ENCODE assay signal across 9 cellular contexts in genomic region chr13:46655727-46656180, GRCh38.
A peak's percentile ranks its signal among the peaks of the same experiment; 100 is the strongest.
DNase-seq lines count a peak whose midpoint lies in the region; ATAC-seq and TF ChIP-seq lines count a peak whose summit lies in the region.
"Had no signal": no experiment of that assay in that cellular context is flagged by ENCODE, and none has a peak within 500 bp of the region (broad histone marks: within the 10 kb centered on the region; RNA-seq: fewer than 3 reads in every experiment).

No MANE protein-coding gene starts in this region.

- H3K9me3 ChIP-seq in HUES64 (ENCODE audit: insufficient read depth, low read depth, low read length): no peaks in the 10 kb centered on the region
- H3K9me3 ChIP-seq in right lobe of liver: no peaks in the 10 kb centered on the region
- H3K9me3 ChIP-seq in BE2C: no peaks in the 10 kb centered on the region

- peaks cover 19 to 50% of the 10 kb centered on the region in 2 donors for H3K4me1 Mint-ChIP-seq in stimulated activated naive B cell treated with anti-CD40 and anti-IgM and Interleukin-4, amounts not matched to agents 10 μg/mL and 1 μg/mL and 100 μg/mL, for 72 hours
- H3K4me1 Mint-ChIP-seq in stimulated activated effector memory CD8-positive, alpha-beta T cell treated with anti-CD3 and anti-CD28 coated beads, Interleukin-12 subunit alpha, Interleukin-12 subunit beta, amount 100 ng/mL, for 72 hours: peaks cover 5% of the 10 kb centered on the region

- 95% methylated on average over 7 of the region's 7 CpGs for WGBS in HUES64
- 24% methylated on average over 7 of the region's 7 CpGs for WGBS in right lobe of liver (ENCODE audit: insufficient coverage, low coverage, low lambda C conversion rate, missing lambda C conversion rate)

- H3K4me3 Mint-ChIP-seq in stimulated activated naive B cell treated with anti-CD40 and anti-IgM and Interleukin-4, amounts not matched to agents 10 μg/mL and 1 μg/mL and 100 μg/mL, for 72 hours: peak overlapping the region in 1 of 2 donors; percentile 57
- H3K4me3 Mint-ChIP-seq in stimulated activated effector memory CD8-positive, alpha-beta T cell treated with anti-CD3 and anti-CD28 coated beads, Interleukin-12 subunit alpha, Interleukin-12 subunit beta, amount 100 ng/mL, for 72 hours: no peak overlapping the region

- H3K36me3 Mint-ChIP-seq in stimulated activated naive B cell treated with anti-CD40 and anti-IgM and Interleukin-4, amounts not matched to agents 10 μg/mL and 1 μg/mL and 100 μg/mL, for 72 hours: peaks cover 12 to 28% of the 10 kb centered on the region in 2 donors
- peaks cover 12% of the 10 kb centered on the region for H3K36me3 Mint-ChIP-seq in stimulated activated effector memory CD8-positive, alpha-beta T cell treated with anti-CD3 and anti-CD28 coated beads, Interleukin-12 subunit alpha, Interleukin-12 subunit beta, amount 100 ng/mL, for 72 hours

- no peak for TF ChIP-seq POLR2A in right lobe of liver (IDR thresholded peaks at IDR 0.05)

- H3K27me3 ChIP-seq in HUES64 (ENCODE audit: insufficient read depth, low read length) (no peaks in the 10 kb centered on the region), brain microvascular endothelial cell (replicated peaks) (no peaks in the 10 kb centered on the region), right lobe of liver (no peaks in the 10 kb centered on the region), BE2C (no peaks in the 10 kb centered on the region)

- intact Hi-C loops in right lobe of liver (cut with DNase I): no loop called here

- ATAC-seq in right lobe of liver (peak in 2 of 4 donors; percentile 6 to 8), HG03045 (IDR thresholded peaks at IDR 0.05; ENCODE audit: unreplicated experiment) (no peak), HG03175 (IDR thresholded peaks at IDR 0.05; ENCODE audit: unreplicated experiment) (no peak)
- no peak for ATAC-seq in stimulated activated naive B cell treated with anti-CD40 and anti-IgM and Interleukin-4, amounts not matched to agents 10 μg/mL and 1 μg/mL and 100 μg/mL, for 72 hours (replicated peaks)
- ATAC-seq in stimulated activated effector memory CD8-positive, alpha-beta T cell treated with anti-CD3 and anti-CD28 coated beads, Interleukin-12 subunit alpha, Interleukin-12 subunit beta, amount 100 ng/mL, for 72 hours: no peak

- no peaks in the 10 kb centered on the region for H3K27me3 Mint-ChIP-seq in stimulated activated naive B cell treated with anti-CD40 and anti-IgM and Interleukin-4, amounts not matched to agents 10 μg/mL and 1 μg/mL and 100 μg/mL, for 72 hours

- peaks cover 16% of the 10 kb centered on the region for H3K4me1 ChIP-seq in HUES64 (ENCODE audit: insufficient read depth, low read length)
- peaks cover 0 to 54% (median 16%) of the 10 kb centered on the region in 4 donors for H3K4me1 ChIP-seq in right lobe of liver
- peaks cover 25% of the 10 kb centered on the region for H3K4me1 ChIP-seq in BE2C

- H3K27ac Mint-ChIP-seq in stimulated activated naive B cell treated with anti-CD40 and anti-IgM and Interleukin-4, amounts not matched to agents 10 μg/mL and 1 μg/mL and 100 μg/mL, for 72 hours: peak overlapping the region; percentile 42
- H3K27ac Mint-ChIP-seq in stimulated activated effector memory CD8-positive, alpha-beta T cell treated with anti-CD3 and anti-CD28 coated beads, Interleukin-12 subunit alpha, Interleukin-12 subunit beta, amount 100 ng/mL, for 72 hours: no peak overlapping the region

- H3K36me3 ChIP-seq in HUES64 (ENCODE audit: insufficient read depth, low read length) (no peaks in the 10 kb centered on the region), brain microvascular endothelial cell (replicated peaks) (no peaks in the 10 kb centered on the region), right lobe of liver (no peaks in the 10 kb centered on the region), BE2C (peaks cover 8% of the 10 kb centered on the region; the same call in 1 of the 2 replicates)

- H3K4me3 ChIP-seq in HUES64 (ENCODE audit: low read length): no peak overlapping the region
- H3K4me3 ChIP-seq in brain microvascular endothelial cell (ENCODE audit: low read depth, low read length): no peak overlapping the region
- H3K4me3 ChIP-seq in right lobe of liver: no peak overlapping the region
- H3K4me3 ChIP-seq in BE2C (ENCODE audit: low read depth, low read length): no peak overlapping the region

- H3K9me3 Mint-ChIP-seq in stimulated activated naive B cell treated with anti-CD40 and anti-IgM and Interleukin-4, amounts not matched to agents 10 μg/mL and 1 μg/mL and 100 μg/mL, for 72 hours: peaks cover 0 to 4% of the 10 kb centered on the region in 2 donors
- H3K9me3 Mint-ChIP-seq in stimulated activated effector memory CD8-positive, alpha-beta T cell treated with anti-CD3 and anti-CD28 coated beads, Interleukin-12 subunit alpha, Interleukin-12 subunit beta, amount 100 ng/mL, for 72 hours: no peaks in the 10 kb centered on the region

- H3K9ac ChIP-seq in HUES64 (ENCODE audit: low read depth, low read length): peak overlapping the region; percentile 56; the same call in 1 of the 2 replicates

- H3K27ac ChIP-seq in HUES64 (ENCODE audit: low read depth, low read length) (peak overlapping the region; percentile 58; the same call in 1 of the 2 replicates), brain microvascular endothelial cell (peak overlapping the region; percentile 45), right lobe of liver (peak overlapping the region in 2 of 3 donors; percentile 38 to 56)

- DNase-seq in brain microvascular endothelial cell (no peak), right lobe of liver (no peak), BE2C (no peak)
- DNase-seq in stimulated activated naive B cell treated with anti-CD40 and anti-IgM and Interleukin-4, amounts not matched to agents 10 μg/mL and 1 μg/mL and 100 μg/mL, for 72 hours: no peak
- DNase-seq in stimulated activated effector memory CD8-positive, alpha-beta T cell treated with anti-CD3 and anti-CD28 coated beads, Interleukin-12 subunit alpha, Interleukin-12 subunit beta, amount 100 ng/mL, for 72 hours (ENCODE audit: low spot score in 2 of 2): no peak
- DNase-seq: NCI-H1930 had no signal

- TF ChIP-seq CTCF in brain microvascular endothelial cell (IDR thresholded peaks at IDR 0.05; ENCODE audit: low read depth, low read length, missing control alignments) (no peak), right lobe of liver (IDR thresholded peaks at IDR 0.05) (no peak), BE2C (IDR thresholded peaks at IDR 0.05; ENCODE audit: low read depth, low read length) (no peak)

- in situ Hi-C loops in brain microvascular endothelial cell (cut with HindIII; ENCODE audit: low pct_ligation_motif_present, low sequenced_read_pairs): no loop called here
